In genomic region chr20:16904751-16905150, GRCh38 we compare ENCODE assay signal across 22 cellular contexts.
DNase-seq lines count a peak whose midpoint lies in the region; ATAC-seq and TF ChIP-seq lines count a peak whose summit lies in the region.
"Had no signal": no experiment of that assay in that cellular context is flagged by ENCODE, and none has a peak within 500 bp of the region (broad histone marks: within the 10 kb centered on the region; RNA-seq: fewer than 3 reads in every experiment).

No MANE protein-coding gene starts in this region.

- no peaks in the 10 kb centered on the region for H3K4me1 Mint-ChIP-seq in MCF 10A (ENCODE audit: insufficient read depth, unreplicated experiment)
- H3K4me1 Mint-ChIP-seq: activated naive CD8-positive, alpha-beta T cell treated with anti-CD3 and anti-CD28 coated beads, Interleukin-2, amount 10 ng/mL, durations not matched to agents 7 days and 5 days; activated T-helper 17 cell treated with anti-CD3 and anti-CD28 coated beads, Interleukin-2, amount 50 U/mL, for 72 hours; natural killer cell; stimulated activated memory B cell treated with anti-CD40 and anti-IgM and Interleukin-4, amounts not matched to agents 10 μg/mL and 1 μg/mL and 100 μg/mL, for 72 hours had no signal

- H3K4me3 Mint-ChIP-seq in MCF 10A (ENCODE audit: unreplicated experiment) = no peak overlapping the region
- H3K4me3 Mint-ChIP-seq: activated naive CD8-positive, alpha-beta T cell treated with anti-CD3 and anti-CD28 coated beads, Interleukin-2, amount 10 ng/mL, durations not matched to agents 7 days and 5 days; activated T-helper 17 cell treated with anti-CD3 and anti-CD28 coated beads, Interleukin-2, amount 50 U/mL, for 72 hours; natural killer cell; stimulated activated memory B cell treated with anti-CD40 and anti-IgM and Interleukin-4, amounts not matched to agents 10 μg/mL and 1 μg/mL and 100 μg/mL, for 72 hours; T-helper 1 cell treated with Interleukin-12 subunit alpha and Interleukin-12 subunit beta and Interleukin-4 antibody, amounts not matched to agents 30 μg/mL and 1 μg/mL, for 36 hours had no signal

- ATAC-seq in HG02588 (IDR thresholded peaks at IDR 0.05; ENCODE audit: unreplicated experiment) (no peak), GM21360 (IDR thresholded peaks at IDR 0.05; ENCODE audit: unreplicated experiment) (no peak)
- ATAC-seq: activated T-helper 17 cell treated with anti-CD3 and anti-CD28 coated beads, Interleukin-2, amount 50 U/mL, for 72 hours; left lobe of liver; natural killer cell; stimulated activated memory B cell treated with anti-CD40 and anti-IgM and Interleukin-4, amounts not matched to agents 10 μg/mL and 1 μg/mL and 100 μg/mL, for 72 hours had no signal

- DNase-seq in MCF 10A (ENCODE audit: unreplicated experiment) = peak; percentile 25
- DNase-seq in breast epithelium (ENCODE audit: low spot score in 2 of 2) = no peak
- DNase-seq in NAMALWA (ENCODE audit: low spot score) = peak; percentile 4
- DNase-seq in right atrium auricular region (ENCODE audit: low spot score) = no peak
- DNase-seq in coronary artery (ENCODE audit: low spot score) = no peak
- DNase-seq: activated CD4-positive, alpha-beta T cell treated with anti-CD3 and anti-CD28 coated beads, Interleukin-2, amount 50 U/mL, for 1 hour; activated naive CD8-positive, alpha-beta T cell treated with anti-CD3 and anti-CD28 coated beads, Interleukin-2, amount 10 ng/mL, durations not matched to agents 7 days and 5 days; colonic mucosa; DMS153; GF-D8; glutamatergic neuron; natural killer cell; NCI-H1694 treated with DMSO at 0.1 percent for 48 hours; NCI-H446 had no signal

- no peaks in the 10 kb centered on the region for H3K36me3 Mint-ChIP-seq in MCF 10A (ENCODE audit: insufficient read depth, unreplicated experiment)
- H3K36me3 Mint-ChIP-seq: activated naive CD8-positive, alpha-beta T cell treated with anti-CD3 and anti-CD28 coated beads, Interleukin-2, amount 10 ng/mL, durations not matched to agents 7 days and 5 days; natural killer cell; stimulated activated memory B cell treated with anti-CD40 and anti-IgM and Interleukin-4, amounts not matched to agents 10 μg/mL and 1 μg/mL and 100 μg/mL, for 72 hours had no signal

- TF ChIP-seq CTCF in MCF 10A (IDR thresholded peaks at IDR 0.05; ENCODE audit: unreplicated experiment) (no peak), breast epithelium (IDR thresholded peaks at IDR 0.05) (no peak), VCaP (conservative IDR thresholded peaks at IDR 0.05) (0 out of 2 replicates have a peak, but pooled peaks have one; percentile 12), right atrium auricular region (IDR thresholded peaks at IDR 0.05) (no peak), coronary artery (IDR thresholded peaks at IDR 0.05) (no peak)

- no peaks in the 10 kb centered on the region for H3K4me1 ChIP-seq in breast epithelium
- H3K4me1 ChIP-seq in right atrium auricular region = no peaks in the 10 kb centered on the region
- H3K4me1 ChIP-seq: colonic mucosa, parathyroid adenoma had no signal

- H3K27ac Mint-ChIP-seq in MCF 10A (ENCODE audit: low read depth, unreplicated experiment) = no peak overlapping the region
- H3K27ac Mint-ChIP-seq: activated naive CD8-positive, alpha-beta T cell treated with anti-CD3 and anti-CD28 coated beads, Interleukin-2, amount 10 ng/mL, durations not matched to agents 7 days and 5 days; activated T-helper 17 cell treated with anti-CD3 and anti-CD28 coated beads, Interleukin-2, amount 50 U/mL, for 72 hours; natural killer cell; stimulated activated memory B cell treated with anti-CD40 and anti-IgM and Interleukin-4, amounts not matched to agents 10 μg/mL and 1 μg/mL and 100 μg/mL, for 72 hours; T-helper 1 cell treated with Interleukin-12 subunit alpha and Interleukin-12 subunit beta and Interleukin-4 antibody, amounts not matched to agents 30 μg/mL and 1 μg/mL, for 36 hours had no signal

- TF ChIP-seq POLR2A in breast epithelium (IDR thresholded peaks at IDR 0.05) = no peak

- BruUV-seq in MCF 10A (replicated peaks; lab: Mats Ljungman, UMichigan) = no TSS peak

- H3K4me3 ChIP-seq in breast epithelium (no peak overlapping the region), right atrium auricular region (no peak overlapping the region), coronary artery (no peak overlapping the region)
- H3K4me3 ChIP-seq: colonic mucosa had no signal

- H3K9me3 Mint-ChIP-seq in MCF 10A (ENCODE audit: unreplicated experiment) = no peaks in the 10 kb centered on the region
- H3K9me3 Mint-ChIP-seq: activated T-helper 17 cell treated with anti-CD3 and anti-CD28 coated beads, Interleukin-2, amount 50 U/mL, for 72 hours had no signal

- CTCF ChIA-PET in MCF 10A (lab: Yijun Ruan, JAX) = interaction anchor here (0.7 to 1.4 kb wide), 6 partner anchors 8 to 339 kb away, joined by 3 to 5 read pairs (median 3); no protein-coding TSS in a partner anchor

- peaks cover 17% of the 10 kb centered on the region for H3K27me3 Mint-ChIP-seq in MCF 10A (ENCODE audit: insufficient read depth, unreplicated experiment)
- H3K27me3 Mint-ChIP-seq: activated naive CD8-positive, alpha-beta T cell treated with anti-CD3 and anti-CD28 coated beads, Interleukin-2, amount 10 ng/mL, durations not matched to agents 7 days and 5 days; activated T-helper 17 cell treated with anti-CD3 and anti-CD28 coated beads, Interleukin-2, amount 50 U/mL, for 72 hours; stimulated activated memory B cell treated with anti-CD40 and anti-IgM and Interleukin-4, amounts not matched to agents 10 μg/mL and 1 μg/mL and 100 μg/mL, for 72 hours had no signal

- H3K9me3 ChIP-seq in breast epithelium (no peaks in the 10 kb centered on the region), right atrium auricular region (peaks cover 0 to 5% of the 10 kb centered on the region in 2 donors)
- H3K9me3 ChIP-seq: colonic mucosa had no signal

- H3K27me3 ChIP-seq in breast epithelium (no peaks in the 10 kb centered on the region), right atrium auricular region (no peaks in the 10 kb centered on the region)
- H3K27me3 ChIP-seq: colonic mucosa had no signal

- no peak overlapping the region for H3K27ac ChIP-seq in breast epithelium
- H3K27ac ChIP-seq in VCaP = no peak overlapping the region
- H3K27ac ChIP-seq in right atrium auricular region = no peak overlapping the region
- H3K27ac ChIP-seq in coronary artery = no peak overlapping the region
- H3K27ac ChIP-seq: colonic mucosa, parathyroid adenoma had no signal

- POLR2A ChIA-PET in MCF 10A (lab: Yijun Ruan, JAX) = no interaction called here

- H3K36me3 ChIP-seq in breast epithelium (no peaks in the 10 kb centered on the region), right atrium auricular region (no peaks in the 10 kb centered on the region)
- H3K36me3 ChIP-seq: colonic mucosa had no signal

- intact Hi-C loops in MCF 10A (cut with micrococcal nuclease) = no loop called here
- intact Hi-C loops in breast epithelium (cut with DNase I; ENCODE audit: low total_unique reads) = no loop called here

Comparison
In these comparisons a context has a peak if more than half of its experiments do, and no peak if none do; other contexts are left out.
1. DNase-seq: peak in MCF 10A (single experiment) and NAMALWA (single experiment); none in breast epithelium (0 of 2), right atrium auricular region (single experiment) and coronary artery (single experiment).